8 cellular contexts compared by ENCODE assay signal in the genomic region with DNA sequence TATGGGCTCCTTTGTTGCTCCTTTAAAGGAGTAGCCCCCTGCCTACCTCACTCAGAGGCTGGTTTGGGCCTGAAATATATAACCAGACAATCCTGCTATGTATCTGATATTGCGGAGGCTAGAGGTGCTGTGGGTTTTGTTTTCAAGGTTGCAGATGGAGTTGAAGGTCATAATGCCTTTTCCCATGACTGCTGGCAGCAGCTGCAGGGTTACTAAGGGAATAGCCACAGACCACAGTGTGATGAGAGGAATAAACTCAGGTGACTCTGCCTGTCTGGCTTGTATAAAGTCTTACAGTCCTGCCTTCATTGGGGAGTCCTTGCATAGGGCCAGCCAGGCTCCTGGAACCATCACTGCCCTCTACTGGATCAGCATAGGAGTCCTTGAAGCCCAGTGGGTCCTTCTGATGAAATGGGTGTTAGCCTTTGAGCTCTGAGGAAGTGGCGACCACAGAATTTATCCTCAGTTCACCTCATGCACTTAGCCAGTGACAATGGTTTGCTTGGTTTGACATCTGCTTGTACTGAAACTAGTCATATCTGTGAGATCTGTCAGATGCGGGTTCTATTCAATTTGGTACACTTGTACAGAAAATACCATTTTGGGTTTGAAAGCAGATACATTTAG.
DNase-seq lines count a peak whose midpoint lies in the region; ATAC-seq and TF ChIP-seq lines count a peak whose summit lies in the region.

No MANE protein-coding gene starts in this region.

- peak; percentile 90 for ATAC-seq in activated B cell treated with CpG ODN at 0.5 μM for 24 hours (ENCODE audit: low read depth)
- peak; percentile 80 for ATAC-seq in esophagus mucosa

- no peaks in the 10 kb centered on the region for H3K79me2 ChIP-seq in Loucy (ENCODE audit: insufficient read depth, low read length)
- H3K79me2 ChIP-seq in neural progenitor cell (ENCODE audit: low read depth) = no peaks in the 10 kb centered on the region

- H3K4me2 ChIP-seq in Loucy (ENCODE audit: low read depth, low read length, poor library complexity, severe bottlenecking) (peak overlapping the region; percentile 87), neural progenitor cell (no peak overlapping the region)

- H2AFZ ChIP-seq in Loucy (ENCODE audit: low read length) (no peak overlapping the region), neural progenitor cell (replicated peaks) (no peak overlapping the region)

- H3K4me3 Mint-ChIP-seq in activated B cell treated with CpG ODN at 0.5 μM for 24 hours (no peak overlapping the region), neural progenitor cell (no peak overlapping the region)

- H3K36me3 Mint-ChIP-seq in activated B cell treated with CpG ODN at 0.5 μM for 24 hours (ENCODE audit: low read depth) = no peaks in the 10 kb centered on the region
- no peaks in the 10 kb centered on the region for H3K36me3 Mint-ChIP-seq in neural progenitor cell

- CTCF ChIA-PET in activated B cell treated with CpG ODN at 0.5 μM for 24 hours (lab: Charles Lee) = interaction anchor here (0.6 to 3.5 kb wide), 15 partner anchors 9 to 321 kb away, joined by 3 to 23 read pairs (median 5); a partner anchor contains a TSS

- H3K27ac Mint-ChIP-seq in activated B cell treated with CpG ODN at 0.5 μM for 24 hours = peak overlapping the region; percentile 74
- H3K27ac Mint-ChIP-seq in neural progenitor cell = no peak overlapping the region

- DNase-seq in 8988T (peak; percentile 33), HFF-Myc (ENCODE audit: extremely low read depth, low read depth) (no peak), activated B cell treated with CpG ODN at 0.5 μM for 24 hours (no peak), neural progenitor cell (ENCODE audit: low spot score) (peak; percentile 60), NCI-H345 (lab: John Stamatoyannopoulos, UW) (no peak)

- peaks cover 27% of the 10 kb centered on the region for H3K4me1 Mint-ChIP-seq in activated B cell treated with CpG ODN at 0.5 μM for 24 hours
- peaks cover 3% of the 10 kb centered on the region for H3K4me1 Mint-ChIP-seq in neural progenitor cell

- no peaks in the 10 kb centered on the region for H3K9me3 Mint-ChIP-seq in activated B cell treated with CpG ODN at 0.5 μM for 24 hours
- H3K9me3 Mint-ChIP-seq in neural progenitor cell = peaks cover 2% of the 10 kb centered on the region

- H3K9me3 ChIP-seq in Loucy (ENCODE audit: insufficient read depth, low read depth, low read length) (no peaks in the 10 kb centered on the region), neural progenitor cell (ENCODE audit: low read depth) (no peaks in the 10 kb centered on the region)

- no peak overlapping the region for H3K4me3 ChIP-seq in HFF-Myc (replicated peaks; ENCODE audit: low read depth, low read length)
- peak overlapping the region; percentile 57 for H3K4me3 ChIP-seq in Loucy (ENCODE audit: low read length, poor library complexity, severe bottlenecking)
- H3K4me3 ChIP-seq in neural progenitor cell = no peak overlapping the region

- no peaks in the 10 kb centered on the region for H3K9me2 ChIP-seq in Loucy (replicated peaks; ENCODE audit: low read depth, low read length)

- peak; percentile 71 for TF ChIP-seq CTCF in GM12872 (IDR thresholded peaks at IDR 0.05; ENCODE audit: insufficient read depth, low read depth, low read length)
- peak; percentile 38 for TF ChIP-seq CTCF in HFF-Myc (IDR thresholded peaks at IDR 0.05; ENCODE audit: low read depth, low read length, missing control alignments)
- TF ChIP-seq CTCF in Loucy (conservative IDR thresholded peaks at IDR 0.05; ENCODE audit: low read length) = peak; percentile 74
- no peak for TF ChIP-seq CTCF in activated B cell treated with CpG ODN at 0.5 μM for 24 hours (IDR thresholded peaks at IDR 0.05)
- TF ChIP-seq CTCF in neural progenitor cell (IDR thresholded peaks at IDR 0.05) = peak; percentile 55

- H3K36me3 ChIP-seq in Loucy (ENCODE audit: insufficient read depth, low read length) (no peaks in the 10 kb centered on the region), neural progenitor cell (no peaks in the 10 kb centered on the region)

- H3K27me3 Mint-ChIP-seq in activated B cell treated with CpG ODN at 0.5 μM for 24 hours (no peaks in the 10 kb centered on the region), neural progenitor cell (ENCODE audit: insufficient read depth, low read depth) (no peaks in the 10 kb centered on the region)

- no peak overlapping the region for H3K27ac ChIP-seq in neural progenitor cell

- H4K20me1 ChIP-seq in Loucy (ENCODE audit: insufficient read depth, low read length, poor library complexity, severe bottlenecking) (no peaks in the 10 kb centered on the region), neural progenitor cell (ENCODE audit: low read depth) (no peaks in the 10 kb centered on the region)

- peaks cover 43% of the 10 kb centered on the region for H3K4me1 ChIP-seq in Loucy (ENCODE audit: insufficient read depth, low read length, poor library complexity, severe bottlenecking)
- H3K4me1 ChIP-seq in neural progenitor cell = no peaks in the 10 kb centered on the region

- H3K9ac ChIP-seq in Loucy (ENCODE audit: low read depth, low read length, poor library complexity, severe bottlenecking) = peak overlapping the region; percentile 41
- no peak overlapping the region for H3K9ac ChIP-seq in neural progenitor cell

- H3K27me3 ChIP-seq in Loucy (ENCODE audit: insufficient read depth, low read length, poor library complexity, severe bottlenecking) (no peaks in the 10 kb centered on the region), neural progenitor cell (no peaks in the 10 kb centered on the region)

- H3F3A ChIP-seq in Loucy (ENCODE audit: low read depth) = peaks cover 7% of the 10 kb centered on the region
- H3F3A ChIP-seq in neural progenitor cell (ENCODE audit: low read depth) = no peaks in the 10 kb centered on the region

- intact Hi-C loops in activated B cell treated with CpG ODN at 0.5 μM for 24 hours (cut with micrococcal nuclease) = loop anchor here (1.0 kb wide), 2 partner anchors 111 to 242 kb away; a partner anchor contains a TSS

- POLR2A ChIA-PET in activated B cell treated with CpG ODN at 0.5 μM for 24 hours (lab: Charles Lee) = interaction anchor here (0.6 to 3.9 kb wide), 10 partner anchors 36 to 246 kb away, joined by 3 to 43 read pairs (median 3); a partner anchor contains a TSS

Comparison
In these comparisons a context has a peak if more than half of its experiments do, and no peak if none do; other contexts are left out.
1. DNase-seq: peak in 8988T (single experiment) and neural progenitor cell (single experiment); none in HFF-Myc (single experiment), activated B cell treated with CpG ODN at 0.5 μM for 24 hours (single experiment) and NCI-H345 (single experiment).